In the genomic region with DNA sequence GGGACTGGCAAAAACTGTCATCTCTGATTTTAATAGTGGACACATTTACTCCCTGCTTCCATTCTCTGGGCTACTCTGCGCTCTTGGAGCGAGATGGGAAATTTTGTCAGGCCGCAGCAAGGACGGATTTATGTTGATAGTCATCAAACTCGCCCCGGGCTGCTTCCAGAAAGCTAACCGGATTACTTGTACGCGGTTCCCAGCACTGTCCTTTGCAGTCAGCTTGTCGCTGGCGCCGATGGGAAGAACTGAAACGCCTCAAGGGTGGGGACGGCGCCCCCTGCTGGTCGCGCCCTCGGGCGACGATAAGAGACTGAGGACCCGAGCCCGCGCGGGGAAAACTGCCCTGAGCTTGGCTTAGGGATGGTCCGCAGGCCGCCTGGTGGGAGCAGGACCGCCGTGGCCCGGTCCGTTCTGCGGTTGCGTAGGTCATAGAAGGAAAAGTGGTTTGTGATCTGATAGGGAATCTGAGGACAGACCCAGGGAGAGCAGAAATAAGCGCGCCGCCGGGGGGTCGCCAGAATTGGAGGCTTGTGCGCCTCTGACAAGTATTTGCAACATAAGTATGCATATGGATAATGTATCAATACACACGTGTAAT, we compare ENCODE assay signal across 1 cellular context.
A peak's percentile ranks its signal among the peaks of the same experiment; 100 is the strongest.
TF ChIP-seq lines count a peak whose summit lies in the region.

No MANE protein-coding gene starts in this region.

TF ChIP-seq in HepG2, 621 proteins besides CTCF, POLR2A, EP300 and RAD21 (continues in another document):
- TF ChIP-seq HNF4G (IDR thresholded peaks at IDR 0.05; ENCODE audit: borderline replicate concordance, low read depth, low read length) (no peak), HNF4G (CRISPR knock-in tag; IDR thresholded peaks at IDR 0.05; ENCODE audit: borderline replicate concordance, low read depth) (0 out of 2 replicates have a peak, but pooled peaks have one; percentile 49), ZNF619 (CRISPR knock-in tag; IDR thresholded peaks at IDR 0.05) (peak; percentile 72; the same call in 1 of the 2 replicates), ZNF407 (CRISPR knock-in tag; IDR thresholded peaks at IDR 0.05; ENCODE audit: not compliant biosample characterization) (no peak), CENPBD1 (CRISPR knock-in tag; IDR thresholded peaks at IDR 0.05; ENCODE audit: borderline replicate concordance, low read depth) (no peak), KLF9 (CRISPR knock-in tag; IDR thresholded peaks at IDR 0.05; ENCODE audit: low read depth) (no peak), SAP130 (CRISPR knock-in tag; IDR thresholded peaks at IDR 0.05; ENCODE audit: low read depth) (peak; percentile 87), ARNT (IDR thresholded peaks at IDR 0.05) (no peak), EED (CRISPR knock-in tag; IDR thresholded peaks at IDR 0.05) (no peak), SNAI1 (CRISPR knock-in tag; IDR thresholded peaks at IDR 0.05; ENCODE audit: borderline replicate concordance) (no peak), REST (IDR thresholded peaks at IDR 0.05; ENCODE audit: borderline replicate concordance in 1 of 2, low read depth in 1 of 2, low read length in 2 of 2) (no peak), ZNF724P (CRISPR knock-in tag; IDR thresholded peaks at IDR 0.05; ENCODE audit: borderline replicate concordance) (peak; percentile 78; the same call in 1 of the 2 replicates), NFIC (IDR thresholded peaks at IDR 0.05; ENCODE audit: low read length) (no peak), GATAD1 (CRISPR knock-in tag; IDR thresholded peaks at IDR 0.05) (peak; percentile 83), ZNF17 (CRISPR knock-in tag; IDR thresholded peaks at IDR 0.05) (no peak), KDM4B (CRISPR knock-in tag; IDR thresholded peaks at IDR 0.05) (peak; percentile 84; the same call in 1 of the 2 replicates), ZNF747 (CRISPR knock-in tag; IDR thresholded peaks at IDR 0.05; ENCODE audit: borderline replicate concordance) (no peak), SMC3 (IDR thresholded peaks at IDR 0.05; ENCODE audit: low read length) (peak; percentile 58; the same call in 1 of the 2 replicates), POGZ (CRISPR knock-in tag; IDR thresholded peaks at IDR 0.05) (peak; percentile 93), ATF2 (CRISPR knock-in tag; IDR thresholded peaks at IDR 0.05) (peak; percentile 77), STAG1 (CRISPR knock-in tag; IDR thresholded peaks at IDR 0.05) (peak; percentile 92), DPF2 (CRISPR knock-in tag; IDR thresholded peaks at IDR 0.05; ENCODE audit: borderline replicate concordance, low read depth) (no peak), ZNF576 (CRISPR knock-in tag; IDR thresholded peaks at IDR 0.05) (no peak), ZBTB25 (CRISPR knock-in tag; IDR thresholded peaks at IDR 0.05) (no peak; the same call in 1 of the 2 replicates), CEBPB (IDR thresholded peaks at IDR 0.05; ENCODE audit: borderline replicate concordance, low read depth, low read length) (no peak), ZNF589 (CRISPR knock-in tag; conservative IDR thresholded peaks at IDR 0.05) (peak; percentile 80), ZNF24 (IDR thresholded peaks at IDR 0.05) (peak; percentile 85)
- TF ChIP-seq, protein P1, sequence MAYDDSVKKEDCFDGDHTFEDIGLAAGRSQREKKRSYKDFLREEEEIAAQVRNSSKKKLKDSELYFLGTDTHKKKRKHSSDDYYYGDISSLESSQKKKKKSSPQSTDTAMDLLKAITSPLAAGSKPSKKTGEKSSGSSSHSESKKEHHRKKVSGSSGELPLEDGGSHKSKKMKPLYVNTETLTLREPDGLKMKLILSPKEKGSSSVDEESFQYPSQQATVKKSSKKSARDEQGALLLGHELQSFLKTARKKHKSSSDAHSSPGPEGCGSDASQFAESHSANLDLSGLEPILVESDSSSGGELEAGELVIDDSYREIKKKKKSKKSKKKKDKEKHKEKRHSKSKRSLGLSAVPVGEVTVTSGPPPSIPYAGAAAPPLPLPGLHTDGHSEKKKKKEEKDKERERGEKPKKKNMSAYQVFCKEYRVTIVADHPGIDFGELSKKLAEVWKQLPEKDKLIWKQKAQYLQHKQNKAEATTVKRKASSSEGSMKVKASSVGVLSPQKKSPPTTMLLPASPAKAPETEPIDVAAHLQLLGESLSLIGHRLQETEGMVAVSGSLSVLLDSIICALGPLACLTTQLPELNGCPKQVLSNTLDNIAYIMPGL (CRISPR knock-in tag; IDR thresholded peaks at IDR 0.05; ENCODE audit: borderline replicate concordance in 1 of 2, low read depth in 1 of 2), result peak; percentile 99 to 100
- TF ChIP-seq, protein P2, sequence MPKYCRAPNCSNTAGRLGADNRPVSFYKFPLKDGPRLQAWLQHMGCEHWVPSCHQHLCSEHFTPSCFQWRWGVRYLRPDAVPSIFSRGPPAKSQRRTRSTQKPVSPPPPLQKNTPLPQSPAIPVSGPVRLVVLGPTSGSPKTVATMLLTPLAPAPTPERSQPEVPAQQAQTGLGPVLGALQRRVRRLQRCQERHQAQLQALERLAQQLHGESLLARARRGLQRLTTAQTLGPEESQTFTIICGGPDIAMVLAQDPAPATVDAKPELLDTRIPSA (CRISPR knock-in tag; IDR thresholded peaks at IDR 0.05; ENCODE audit: borderline replicate concordance), result no peak
- TF ChIP-seq, protein P3, sequence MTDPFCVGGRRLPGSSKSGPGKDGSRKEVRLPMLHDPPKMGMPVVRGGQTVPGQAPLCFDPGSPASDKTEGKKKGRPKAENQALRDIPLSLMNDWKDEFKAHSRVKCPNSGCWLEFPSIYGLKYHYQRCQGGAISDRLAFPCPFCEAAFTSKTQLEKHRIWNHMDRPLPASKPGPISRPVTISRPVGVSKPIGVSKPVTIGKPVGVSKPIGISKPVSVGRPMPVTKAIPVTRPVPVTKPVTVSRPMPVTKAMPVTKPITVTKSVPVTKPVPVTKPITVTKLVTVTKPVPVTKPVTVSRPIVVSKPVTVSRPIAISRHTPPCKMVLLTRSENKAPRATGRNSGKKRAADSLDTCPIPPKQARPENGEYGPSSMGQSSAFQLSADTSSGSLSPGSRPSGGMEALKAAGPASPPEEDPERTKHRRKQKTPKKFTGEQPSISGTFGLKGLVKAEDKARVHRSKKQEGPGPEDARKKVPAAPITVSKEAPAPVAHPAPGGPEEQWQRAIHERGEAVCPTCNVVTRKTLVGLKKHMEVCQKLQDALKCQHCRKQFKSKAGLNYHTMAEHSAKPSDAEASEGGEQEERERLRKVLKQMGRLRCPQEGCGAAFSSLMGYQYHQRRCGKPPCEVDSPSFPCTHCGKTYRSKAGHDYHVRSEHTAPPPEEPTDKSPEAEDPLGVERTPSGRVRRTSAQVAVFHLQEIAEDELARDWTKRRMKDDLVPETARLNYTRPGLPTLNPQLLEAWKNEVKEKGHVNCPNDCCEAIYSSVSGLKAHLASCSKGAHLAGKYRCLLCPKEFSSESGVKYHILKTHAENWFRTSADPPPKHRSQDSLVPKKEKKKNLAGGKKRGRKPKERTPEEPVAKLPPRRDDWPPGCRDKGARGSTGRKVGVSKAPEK (CRISPR knock-in tag; IDR thresholded peaks at IDR 0.05; ENCODE audit: borderline replicate concordance), result peak; percentile 72; the same call in 1 of the 2 replicates
